In genomic region chr10:118958984-118959916, GRCh38 we compare ENCODE assay signal across 8 cellular contexts.
DNase-seq lines count a peak whose midpoint lies in the region; ATAC-seq and TF ChIP-seq lines count a peak whose summit lies in the region.

No MANE protein-coding gene starts in this region.

- TF ChIP-seq CTCF in tibial artery (IDR thresholded peaks at IDR 0.05) (no peak), endothelial cell (IDR thresholded peaks at IDR 0.05; ENCODE audit: unreplicated experiment) (no peak)

- no peak for ATAC-seq in GM21825 (IDR thresholded peaks at IDR 0.05; ENCODE audit: unreplicated experiment)

- no peaks in the 10 kb centered on the region for H3K4me1 Mint-ChIP-seq in endothelial cell (ENCODE audit: unreplicated experiment)

- no peak overlapping the region for H3K27ac Mint-ChIP-seq in endothelial cell (ENCODE audit: unreplicated experiment)

- peaks cover 43% of the 10 kb centered on the region for H3K4me1 ChIP-seq in adipocyte (ENCODE audit: control insufficient read depth, insufficient read depth, low read length)
- H3K4me1 ChIP-seq in tibial artery, result peaks cover 0 to 42% (median 27%) of the 10 kb centered on the region in 4 donors

- H3K27me3 Mint-ChIP-seq in endothelial cell (ENCODE audit: unreplicated experiment), result peaks cover 2% of the 10 kb centered on the region

- peak overlapping the region; percentile 82 for H3K9ac ChIP-seq in adipocyte (ENCODE audit: low read length)

- DNase-seq in HUDEP-2 (lab: John Stamatoyannopoulos, UW; ENCODE audit: unreplicated experiment in 76 of 76) (peak in 43 of 76 experiments; percentile 2 to 59 (median 22)), adipocyte (ENCODE audit: low read depth) (peak; percentile 74), iPS-NIHi11 (ENCODE audit: low spot score) (peak; percentile 62), tibial artery (peak; percentile 65 to 76), endothelial cell (ENCODE audit: low spot score) (no peak)
- DNase-seq in activated CD4-positive, CD25-positive, alpha-beta regulatory T cell treated with anti-CD3 and anti-CD28 coated beads, Interleukin-2, amount 50 U/mL, for 72 hours, result no peak
- DNase-seq in NK-92 treated with Interleukin-12 subunit alpha and Interleukin-12 subunit beta, amount 100 ng/mL, for 24 hours (lab: John Stamatoyannopoulos, UW), result no peak

- H3K36me3 Mint-ChIP-seq in endothelial cell (ENCODE audit: low read depth, unreplicated experiment), result peaks cover 2% of the 10 kb centered on the region

- no peak overlapping the region for H3K27ac ChIP-seq in tibial artery

- H3K36me3 ChIP-seq in adipocyte (ENCODE audit: control insufficient read depth, insufficient read depth, low read length, severe bottlenecking), result no peaks in the 10 kb centered on the region
- H3K36me3 ChIP-seq in tibial artery, result no peaks in the 10 kb centered on the region

- no peak overlapping the region for H3K4me3 Mint-ChIP-seq in endothelial cell (ENCODE audit: unreplicated experiment)

- H3K9me3 ChIP-seq in adipocyte (ENCODE audit: control insufficient read depth, low read length) (peaks cover 1% of the 10 kb centered on the region), tibial artery (no peaks in the 10 kb centered on the region)

- H3K4me3 ChIP-seq in adipocyte (ENCODE audit: low read length), result peak overlapping the region; percentile 54
- H3K4me3 ChIP-seq in tibial artery, result no peak overlapping the region

- no peaks in the 10 kb centered on the region for H3K9me3 Mint-ChIP-seq in endothelial cell (ENCODE audit: unreplicated experiment)

- intact Hi-C loops in tibial artery (cut with DNase I; ENCODE audit: low total_unique reads), result no loop called here

- no peaks in the 10 kb centered on the region for H3K27me3 ChIP-seq in adipocyte (replicated peaks; ENCODE audit: control insufficient read depth, insufficient read depth, low read length)
- no peaks in the 10 kb centered on the region for H3K27me3 ChIP-seq in tibial artery

Comparison
In these comparisons a context has a peak if more than half of its experiments do, and no peak if none do; other contexts are left out.
1. DNase-seq: peak in HUDEP-2 (43 of 76), adipocyte (single experiment), iPS-NIHi11 (single experiment) and tibial artery (2 of 2); none in endothelial cell (single experiment), activated CD4-positive, CD25-positive, alpha-beta regulatory T cell treated with anti-CD3 and anti-CD28 coated beads, Interleukin-2, amount 50 U/mL, for 72 hours (single experiment) and NK-92 treated with Interleukin-12 subunit alpha and Interleukin-12 subunit beta, amount 100 ng/mL, for 24 hours (single experiment).